Comparison of ENCODE assay signal across 8 cellular contexts in genomic region chr1:150561830-150562367, GRCh38. TPM values are rescaled to one million over a fixed set of nuclear protein-coding genes. Genes with fewer than 3 reads are reported as not detected.
DNase-seq lines count a peak whose midpoint lies in the region; ATAC-seq and TF ChIP-seq lines count a peak whose summit lies in the region.

No MANE protein-coding gene starts in this region.

- WGBS in urinary bladder: under 1% methylated on average over 20 of the region's 20 CpGs

- H3K27ac ChIP-seq in left ventricle myocardium inferior (replicated peaks) (peak overlapping the region; percentile 96), urinary bladder (ENCODE audit: low read depth) (peak overlapping the region; percentile 99)

- peak overlapping the region; percentile 100 for H3K27ac Mint-ChIP-seq in T-helper 1 cell treated with Interleukin-12 subunit alpha and Interleukin-12 subunit beta and Interleukin-4 antibody, amounts not matched to agents 30 μg/mL and 1 μg/mL, for 36 hours
- peak overlapping the region; percentile 100 for H3K27ac Mint-ChIP-seq in progenitor cell of endocrine pancreas

- no peaks in the 10 kb centered on the region for H3K9me3 ChIP-seq in left ventricle myocardium inferior (replicated peaks)

- H3K4me3 ChIP-seq in left ventricle myocardium inferior (peak overlapping the region; percentile 64), urinary bladder (ENCODE audit: low read depth, low read length) (peak overlapping the region; percentile 29)

- peak; percentile 31 for ATAC-seq in GM21717 (IDR thresholded peaks at IDR 0.05; ENCODE audit: unreplicated experiment)

- H3K4me3 Mint-ChIP-seq in T-helper 1 cell treated with Interleukin-12 subunit alpha and Interleukin-12 subunit beta and Interleukin-4 antibody, amounts not matched to agents 30 μg/mL and 1 μg/mL, for 36 hours: peak overlapping the region; percentile 98
- H3K4me3 Mint-ChIP-seq in progenitor cell of endocrine pancreas (ENCODE audit: low read depth): peak overlapping the region; percentile 77

- peaks cover 50% of the 10 kb centered on the region for H3K4me1 Mint-ChIP-seq in T-helper 1 cell treated with Interleukin-12 subunit alpha and Interleukin-12 subunit beta and Interleukin-4 antibody, amounts not matched to agents 30 μg/mL and 1 μg/mL, for 36 hours (ENCODE audit: low read depth)
- peaks cover 51% of the 10 kb centered on the region for H3K4me1 Mint-ChIP-seq in progenitor cell of endocrine pancreas (ENCODE audit: low read depth)

- H3K4me1 ChIP-seq in left ventricle myocardium inferior (peaks cover 80% of the 10 kb centered on the region), urinary bladder (ENCODE audit: insufficient read depth) (peaks cover 7% of the 10 kb centered on the region)

- TF ChIP-seq CTCF in left ventricle myocardium inferior (IDR thresholded peaks at IDR 0.05; ENCODE audit: borderline replicate concordance) (no peak), progenitor cell of endocrine pancreas (IDR thresholded peaks at IDR 0.05; ENCODE audit: unreplicated experiment) (no peak)

- H3K27me3 ChIP-seq in left ventricle myocardium inferior (ENCODE audit: low read depth): no peaks in the 10 kb centered on the region

- DNase-seq in DMS153 treated with DMSO at 0.1 percent for 48 hours (lab: John Stamatoyannopoulos, UW; ENCODE audit: unreplicated experiment): peak; percentile 82
- DNase-seq in MV-4-11 (lab: John Stamatoyannopoulos, UW): peak; percentile 45
- DNase-seq in amniotic stem cell (lab: John Stamatoyannopoulos, UW): peak; percentile 66
- DNase-seq in left ventricle myocardium inferior: peak; percentile 95
- DNase-seq in progenitor cell of endocrine pancreas (ENCODE audit: low spot score, unreplicated experiment): peak; percentile 73

- no peaks in the 10 kb centered on the region for H3K9me3 Mint-ChIP-seq in T-helper 1 cell treated with Interleukin-12 subunit alpha and Interleukin-12 subunit beta and Interleukin-4 antibody, amounts not matched to agents 30 μg/mL and 1 μg/mL, for 36 hours
- H3K9me3 Mint-ChIP-seq in progenitor cell of endocrine pancreas (ENCODE audit: low read depth): no peaks in the 10 kb centered on the region

- intact Hi-C loops in left ventricle myocardium inferior (cut with micrococcal nuclease): loop anchor here (2.0 kb wide), 1 partner anchor 59 kb away; no protein-coding TSS in a partner anchor

- no peaks in the 10 kb centered on the region for H3K27me3 Mint-ChIP-seq in T-helper 1 cell treated with Interleukin-12 subunit alpha and Interleukin-12 subunit beta and Interleukin-4 antibody, amounts not matched to agents 30 μg/mL and 1 μg/mL, for 36 hours (ENCODE audit: low read depth)
- no peaks in the 10 kb centered on the region for H3K27me3 Mint-ChIP-seq in progenitor cell of endocrine pancreas

- H3K36me3 ChIP-seq in left ventricle myocardium inferior (peaks cover 7% of the 10 kb centered on the region), urinary bladder (ENCODE audit: insufficient read depth) (no peaks in the 10 kb centered on the region)

- peaks cover 12% of the 10 kb centered on the region for H3K36me3 Mint-ChIP-seq in T-helper 1 cell treated with Interleukin-12 subunit alpha and Interleukin-12 subunit beta and Interleukin-4 antibody, amounts not matched to agents 30 μg/mL and 1 μg/mL, for 36 hours (ENCODE audit: low read depth)
- H3K36me3 Mint-ChIP-seq in progenitor cell of endocrine pancreas (ENCODE audit: insufficient read depth): peaks cover 1% of the 10 kb centered on the region

RNA-seq across cellular contexts. Expression of gene ADAMTSL4, which starts 12.7 kb away (rescaled TPM):
- total RNA-seq in left ventricle myocardium inferior (46.3 TPM), progenitor cell of endocrine pancreas (5.5 and 6.9 TPM in 2 replicates), urinary bladder (35.5 TPM)
- 144 TPM for polyA plus RNA-seq in urinary bladder

RNA-seq across cellular contexts. Expression of gene MCL1, which starts 17.5 kb away (rescaled TPM):
- total RNA-seq in left ventricle myocardium inferior: 97.0 TPM
- total RNA-seq in progenitor cell of endocrine pancreas: 204 and 212 TPM in 2 replicates
- 160 TPM for total RNA-seq in urinary bladder
- 225 TPM for polyA plus RNA-seq in urinary bladder

RNA-seq across cellular contexts. Expression of gene FALEC, which starts 46.3 kb away (rescaled TPM):
- total RNA-seq in left ventricle myocardium inferior (0.44 TPM), progenitor cell of endocrine pancreas (0.57 TPM in 1 of 2 replicates, not detected in the other), urinary bladder (not detected)
- polyA plus RNA-seq in urinary bladder: 0.47 TPM

RNA-seq across cellular contexts. Expression of gene ECM1, which starts 54.0 kb away (rescaled TPM):
- total RNA-seq in left ventricle myocardium inferior: 20.1 TPM
- 1.9 and 2.1 TPM in 2 replicates for total RNA-seq in progenitor cell of endocrine pancreas
- total RNA-seq in urinary bladder: 8.7 TPM
- polyA plus RNA-seq in urinary bladder: 40.8 TPM

Comparison
In these comparisons a context has a peak if more than half of its experiments do, and no peak if none do; other contexts are left out.
1. Peak in every context shown above with its lines: DNase-seq, ATAC-seq, H3K4me3 ChIP-seq and H3K27ac ChIP-seq.
2. DNase-seq: peak in every context shown above with its lines; median percentile 95 in left ventricle myocardium inferior; 82 in DMS153 treated with DMSO at 0.1 percent for 48 hours; 73 in progenitor cell of endocrine pancreas; 66 in amniotic stem cell; 45 in MV-4-11.